1 cellular context compared by ENCODE assay signal in genomic region chr5:715636-716035, GRCh38. TPM values are rescaled to one million over a fixed set of nuclear protein-coding genes. Genes with fewer than 3 reads are reported as not detected.
"Had no signal": no experiment of that assay in that cellular context is flagged by ENCODE, and none has a peak within 500 bp of the region (broad histone marks: within the 10 kb centered on the region; RNA-seq: fewer than 3 reads in every experiment).

No MANE protein-coding gene starts in this region.

RNA-seq across cellular contexts. Expression of gene TPPP, which starts 22.5 kb away (rescaled TPM):
- total RNA-seq: osteoblast had no signal
